Comparison of ENCODE assay signal across 1 cellular context in the genomic region with DNA sequence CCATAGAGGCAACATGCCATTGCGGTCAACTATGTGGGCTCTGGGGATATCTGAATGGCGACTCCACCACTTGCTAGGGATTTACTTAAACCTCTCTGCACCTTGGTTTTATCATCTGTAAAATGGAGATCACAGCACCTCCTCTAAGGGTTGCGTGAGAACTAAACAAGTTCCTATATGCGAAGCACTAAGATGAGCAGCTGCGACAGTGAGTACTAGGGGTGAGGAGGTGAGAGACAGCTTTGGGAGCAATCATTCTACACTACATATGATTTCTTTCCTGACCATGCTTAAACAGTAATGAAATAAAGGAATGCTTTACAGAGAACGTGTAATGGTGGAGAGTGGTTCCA.
TF ChIP-seq lines count a peak whose summit lies in the region.

No MANE protein-coding gene starts in this region.

TF ChIP-seq in GM12878, 131 proteins besides CTCF, POLR2A, EP300 and RAD21:
- TF ChIP-seq SMAD5 (IDR thresholded peaks at IDR 0.05; ENCODE audit: low read depth) (no peak), IKZF1 (conservative IDR thresholded peaks at IDR 0.05) (no peak), MTA2 (IDR thresholded peaks at IDR 0.05; ENCODE audit: low read depth) (no peak), RB1 (IDR thresholded peaks at IDR 0.05; ENCODE audit: borderline replicate concordance) (no peak), TARDBP (IDR thresholded peaks at IDR 0.05; ENCODE audit: borderline replicate concordance) (no peak)
- TF ChIP-seq, protein P1, sequence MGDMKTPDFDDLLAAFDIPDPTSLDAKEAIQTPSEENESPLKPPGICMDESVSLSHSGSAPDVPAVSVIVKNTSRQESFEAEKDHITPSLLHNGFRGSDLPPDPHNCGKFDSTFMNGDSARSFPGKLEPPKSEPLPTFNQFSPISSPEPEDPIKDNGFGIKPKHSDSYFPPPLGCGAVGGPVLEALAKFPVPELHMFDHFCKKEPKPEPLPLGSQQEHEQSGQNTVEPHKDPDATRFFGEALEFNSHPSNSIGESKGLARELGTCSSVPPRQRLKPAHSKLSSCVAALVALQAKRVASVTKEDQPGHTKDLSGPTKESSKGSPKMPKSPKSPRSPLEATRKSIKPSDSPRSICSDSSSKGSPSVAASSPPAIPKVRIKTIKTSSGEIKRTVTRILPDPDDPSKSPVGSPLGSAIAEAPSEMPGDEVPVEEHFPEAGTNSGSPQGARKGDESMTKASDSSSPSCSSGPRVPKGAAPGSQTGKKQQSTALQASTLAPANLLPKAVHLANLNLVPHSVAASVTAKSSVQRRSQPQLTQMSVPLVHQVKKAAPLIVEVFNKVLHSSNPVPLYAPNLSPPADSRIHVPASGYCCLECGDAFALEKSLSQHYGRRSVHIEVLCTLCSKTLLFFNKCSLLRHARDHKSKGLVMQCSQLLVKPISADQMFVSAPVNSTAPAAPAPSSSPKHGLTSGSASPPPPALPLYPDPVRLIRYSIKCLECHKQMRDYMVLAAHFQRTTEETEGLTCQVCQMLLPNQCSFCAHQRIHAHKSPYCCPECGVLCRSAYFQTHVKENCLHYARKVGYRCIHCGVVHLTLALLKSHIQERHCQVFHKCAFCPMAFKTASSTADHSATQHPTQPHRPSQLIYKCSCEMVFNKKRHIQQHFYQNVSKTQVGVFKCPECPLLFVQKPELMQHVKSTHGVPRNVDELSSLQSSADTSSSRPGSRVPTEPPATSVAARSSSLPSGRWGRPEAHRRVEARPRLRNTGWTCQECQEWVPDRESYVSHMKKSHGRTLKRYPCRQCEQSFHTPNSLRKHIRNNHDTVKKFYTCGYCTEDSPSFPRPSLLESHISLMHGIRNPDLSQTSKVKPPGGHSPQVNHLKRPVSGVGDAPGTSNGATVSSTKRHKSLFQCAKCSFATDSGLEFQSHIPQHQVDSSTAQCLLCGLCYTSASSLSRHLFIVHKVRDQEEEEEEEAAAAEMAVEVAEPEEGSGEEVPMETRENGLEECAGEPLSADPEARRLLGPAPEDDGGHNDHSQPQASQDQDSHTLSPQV (IDR thresholded peaks at IDR 0.05) = no peak
